In genomic region chr17:64497565-64498035, GRCh38 we compare ENCODE assay signal across 1 cellular context.
TF ChIP-seq lines count a peak whose summit lies in the region.

No MANE protein-coding gene starts in this region.

TF ChIP-seq in K562, 482 proteins besides CTCF, POLR2A, EP300 and RAD21 (continues in another document):
- TF ChIP-seq BRD4 (IDR thresholded peaks at IDR 0.05) (no peak), ZNF407 (IDR thresholded peaks at IDR 0.05; ENCODE audit: low read depth) (no peak), ETV6 (IDR thresholded peaks at IDR 0.05; ENCODE audit: borderline replicate concordance in 1 of 2, low read depth in 2 of 2, low read length in 1 of 2) (0 out of 4 replicates have a peak, but pooled peaks of 1 of the 2 experiments have one; percentile 12), ETV6 (CRISPR knock-in tag; IDR thresholded peaks at IDR 0.05; ENCODE audit: borderline replicate concordance) (no peak), ZFP1 (CRISPR knock-in tag; IDR thresholded peaks at IDR 0.05) (no peak), HOMEZ (CRISPR knock-in tag; IDR thresholded peaks at IDR 0.05) (no peak), POLR2AphosphoS2 (IDR thresholded peaks at IDR 0.05; ENCODE audit: low read length) (no peak; the same call in 1 of the 2 replicates), RCOR1 (IDR thresholded peaks at IDR 0.05; ENCODE audit: borderline replicate concordance in 1 of 2, low read depth in 2 of 2, low read length in 2 of 2) (no peak), ZBTB17 (CRISPR knock-in tag; IDR thresholded peaks at IDR 0.05) (no peak), ELF4 (CRISPR knock-in tag; IDR thresholded peaks at IDR 0.05) (no peak), SRSF3 (IDR thresholded peaks at IDR 0.05; ENCODE audit: insufficient read depth, low read length) (no peak), BHLHE40 (IDR thresholded peaks at IDR 0.05; ENCODE audit: low read length) (0 out of 2 replicates have a peak, but pooled peaks have one; percentile 35), RAD51 (IDR thresholded peaks at IDR 0.05; ENCODE audit: borderline replicate concordance, low read depth) (no peak), POLR3A (IDR thresholded peaks at IDR 0.05; ENCODE audit: borderline replicate concordance, extremely low read depth, insufficient read depth, insufficient read length) (no peak), ZNF551 (CRISPR knock-in tag; IDR thresholded peaks at IDR 0.05) (no peak), SAFB (IDR thresholded peaks at IDR 0.05; ENCODE audit: borderline replicate concordance, low read depth, low read length) (no peak), PREB (CRISPR knock-in tag; IDR thresholded peaks at IDR 0.05) (peak; percentile 9; the same call in 1 of the 2 replicates), NBN (IDR thresholded peaks at IDR 0.05; ENCODE audit: low read depth) (no peak), SIN3A (IDR thresholded peaks at IDR 0.05; ENCODE audit: borderline replicate concordance in 2 of 2, control insufficient read depth in 1 of 2, low read depth in 2 of 2, low read length in 2 of 2) (peak in 1 of 2 experiments; percentile 64; a peak in 1 of 4 replicates), CBX8 (IDR thresholded peaks at IDR 0.05; ENCODE audit: borderline replicate concordance, extremely low read depth, low read depth, low read length, poor library complexity, severe bottlenecking) (no peak), MTA3 (IDR thresholded peaks at IDR 0.05; ENCODE audit: borderline replicate concordance) (no peak), TAF15 (IDR thresholded peaks at IDR 0.05; ENCODE audit: low read depth, low read length) (no peak), HSF4 (CRISPR knock-in tag; IDR thresholded peaks at IDR 0.05; ENCODE audit: borderline replicate concordance) (no peak), ZFX (CRISPR knock-in tag; IDR thresholded peaks at IDR 0.05) (peak; percentile 7; the same call in 1 of the 2 replicates), ILF3 (IDR thresholded peaks at IDR 0.05; ENCODE audit: borderline replicate concordance) (no peak; the same call in 1 of the 2 replicates), NR3C1 (CRISPR knock-in tag; IDR thresholded peaks at IDR 0.05) (no peak), ZBTB34 (CRISPR knock-in tag; IDR thresholded peaks at IDR 0.05) (no peak), FOXO4 (CRISPR knock-in tag; IDR thresholded peaks at IDR 0.05) (no peak), SAFB2 (IDR thresholded peaks at IDR 0.05; ENCODE audit: borderline replicate concordance, low read depth, low read length, severe bottlenecking) (no peak), E2F4 (CRISPR knock-in tag; IDR thresholded peaks at IDR 0.05; ENCODE audit: low read depth) (no peak), TFAP4 (CRISPR knock-in tag; IDR thresholded peaks at IDR 0.05; ENCODE audit: borderline replicate concordance) (no peak), ZNF239 (CRISPR knock-in tag; IDR thresholded peaks at IDR 0.05) (no peak), MYNN (IDR thresholded peaks at IDR 0.05) (peak; percentile 41; the same call in 1 of the 2 replicates), MYNN (CRISPR knock-in tag; IDR thresholded peaks at IDR 0.05) (no peak), RFX5 (IDR thresholded peaks at IDR 0.05; ENCODE audit: low read depth, low read length) (no peak), MTF1 (CRISPR knock-in tag; IDR thresholded peaks at IDR 0.05; ENCODE audit: borderline replicate concordance) (no peak), PCBP1 (IDR thresholded peaks at IDR 0.05; ENCODE audit: low read depth, low read length, poor library complexity, severe bottlenecking) (no peak), XRCC5 (IDR thresholded peaks at IDR 0.05; ENCODE audit: low read depth, low read length) (no peak), ZNF740 (CRISPR knock-in tag; IDR thresholded peaks at IDR 0.05) (no peak), ZNF740 (tag; IDR thresholded peaks at IDR 0.05) (no peak), ZNF764 (CRISPR knock-in tag; IDR thresholded peaks at IDR 0.05; ENCODE audit: low read depth) (no peak)
